In the genomic region with DNA sequence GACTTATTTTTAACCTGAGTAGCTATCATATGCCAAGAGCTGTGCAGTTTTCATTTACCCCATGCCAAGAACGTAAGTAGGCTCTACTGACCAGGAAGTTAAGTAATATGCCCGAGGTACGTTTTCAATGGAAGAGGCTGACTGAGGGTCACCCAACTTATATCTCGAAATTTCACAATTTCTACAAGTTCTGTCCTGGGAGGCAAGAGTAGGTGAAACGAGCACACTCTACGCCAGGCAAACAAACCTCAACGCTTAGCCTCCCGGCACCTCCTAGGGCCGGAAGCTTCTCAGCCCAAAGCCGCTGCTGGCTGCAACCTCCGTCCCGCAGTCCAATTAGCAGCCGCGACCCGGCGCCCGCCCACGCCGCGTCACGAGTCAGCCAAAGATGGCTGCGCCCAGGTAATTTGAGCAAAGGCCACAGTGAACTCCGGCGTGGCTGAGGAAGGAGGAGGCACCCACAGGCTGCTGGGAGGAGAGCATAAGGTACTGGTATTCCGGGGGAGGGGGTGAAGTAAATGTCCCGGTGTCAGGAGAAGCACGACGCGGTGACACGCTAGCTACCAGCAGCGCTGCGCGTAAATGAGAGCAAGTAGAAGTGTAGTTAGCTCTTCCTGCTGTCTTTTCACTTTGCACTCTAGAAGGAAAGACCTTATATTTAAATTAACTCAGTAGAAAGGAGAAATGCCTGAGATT, we compare ENCODE assay signal across 8 cellular contexts. TPM values are rescaled to one million over a fixed set of nuclear protein-coding genes. Genes with fewer than 3 reads are reported as not detected.
DNase-seq lines count a peak whose midpoint lies in the region; ATAC-seq and TF ChIP-seq lines count a peak whose summit lies in the region.

A gene (plus strand): TSS at position 364 of the 696 bp plus-strand sequence. CDS start 2,289 bp downstream, outside the sequence.

- H3K9me3 ChIP-seq in heart left ventricle (no peaks in the 10 kb centered on the region), trophoblast cell (ENCODE audit: insufficient read depth, low read depth, low read length) (no peaks in the 10 kb centered on the region), transverse colon (no peaks in the 10 kb centered on the region)

- H3K9ac ChIP-seq in trophoblast cell (ENCODE audit: low read length), result peak within 1 kb of the TSS; percentile 91

- peak within 1 kb of the TSS; percentile 92 for H2AFZ ChIP-seq in trophoblast cell (ENCODE audit: insufficient read depth, low read length, poor library complexity)

- in situ Hi-C loops in transverse colon (cut with MboI; ENCODE audit: low pct_ligation_motif_present in 1 of 4, low pct_unique_long_range_greater_than_20kb in 1 of 4, low sequenced_read_pairs in 3 of 4), result no loop called here

- H4K91ac ChIP-seq in trophoblast cell (ENCODE audit: low read depth, low read length), result peak within 1 kb of the TSS; percentile 73

- H3K23ac ChIP-seq in trophoblast cell (ENCODE audit: low read length), result no peak within 1 kb of the TSS

- H4K8ac ChIP-seq in trophoblast cell (ENCODE audit: low read depth, low read length), result peak within 1 kb of the TSS; percentile 96

- no peak within 1 kb of the TSS for H3K18ac ChIP-seq in trophoblast cell (ENCODE audit: low read length)

- peak within 1 kb of the TSS; percentile 19 for H3K4ac ChIP-seq in trophoblast cell (ENCODE audit: low read depth, low read length)

- no peak within 1 kb of the TSS for H2BK12ac ChIP-seq in trophoblast cell (ENCODE audit: low read length)

- no peak for TF ChIP-seq CTCF in heart left ventricle (IDR thresholded peaks at IDR 0.05)
- TF ChIP-seq CTCF in transverse colon (IDR thresholded peaks at IDR 0.05), result no peak

- peak within 1 kb of the TSS; percentile 20 for H2BK120ac ChIP-seq in trophoblast cell (ENCODE audit: insufficient read depth, low read length, poor library complexity)

- H3K36me3 ChIP-seq in heart left ventricle (peaks cover 0 to 21% (median 5%) of the 10 kb centered on the region in 9 donors), trophoblast cell (ENCODE audit: control insufficient read depth in 1 of 2, insufficient read depth in 2 of 2, low read length in 2 of 2) (no peaks in the 10 kb centered on the region), transverse colon (no peaks in the 10 kb centered on the region)

- 0% methylated on average over 26 to 33 of the region's 33 CpGs for WGBS in heart left ventricle, 4 donors
- WGBS in trophoblast cell (ENCODE audit: extremely low coverage, insufficient coverage, insufficient read length), result no CpG with 5 or more reads among the region's 33 CpGs
- WGBS in transverse colon (ENCODE audit: low coverage in 1 of 2), 2 donors, result 0% methylated on average over 7 to 33 of the region's 33 CpGs

- H3K79me2 ChIP-seq in trophoblast cell (ENCODE audit: control insufficient read depth, insufficient read depth, low read length, poor library complexity), result no peaks in the 10 kb centered on the region

- DNase-seq in NCI-H146 treated with DMSO at 0.1 percent for 48 hours (lab: John Stamatoyannopoulos, UW; ENCODE audit: unreplicated experiment) (peak; percentile 85), amniotic epithelial cell (ENCODE audit: low read depth) (peak; percentile 73), heart left ventricle (peak; percentile 89 to 94 (median 92)), trophoblast cell (peak; percentile 97 to 98), transverse colon (peak; percentile 92)

- no peak for TF ChIP-seq EP300 in transverse colon (IDR thresholded peaks at IDR 0.05; ENCODE audit: low read depth)

- intact Hi-C loops in T-helper 1 cell treated with Interleukin-12 subunit alpha and Interleukin-12 subunit beta and Interleukin-4 antibody, amounts not matched to agents 30 ng/mL and 1 ng/mL, for 36 hours (cut with micrococcal nuclease), result loop anchor here (1.0 to 5.0 kb wide), 11 partner anchors 17 to 1435 kb away; a partner anchor contains a TSS
- intact Hi-C loops in heart left ventricle (cut with DNase I), result loop anchor here in 3 of 10 donors (1.0 to 2.0 kb wide), 3 partner anchors 15 to 19 kb away; a partner anchor contains a TSS
- intact Hi-C loops in transverse colon (cut with DNase I; ENCODE audit: low total_unique reads), result no loop called here

- H3K79me1 ChIP-seq in trophoblast cell (ENCODE audit: low read length), result peaks cover 6% of the 10 kb centered on the region

- H3K4me3 ChIP-seq in heart left ventricle, result peak within 1 kb of the TSS; percentile 54 to 90 (median 71)
- peak within 1 kb of the TSS; percentile 78 for H3K4me3 ChIP-seq in trophoblast cell (ENCODE audit: low read depth, low read length)
- H3K4me3 ChIP-seq in transverse colon, result peak within 1 kb of the TSS; percentile 46 to 78 (median 56)

- H3K27me3 ChIP-seq in heart left ventricle (no peaks in the 10 kb centered on the region), trophoblast cell (ENCODE audit: insufficient read depth, low read length) (no peaks in the 10 kb centered on the region), transverse colon (no peaks in the 10 kb centered on the region)

- H4K12ac ChIP-seq in trophoblast cell (ENCODE audit: low read depth, low read length), result peak within 1 kb of the TSS; percentile 88

- H2BK5ac ChIP-seq in trophoblast cell (ENCODE audit: low read depth, low read length, poor library complexity), result peak within 1 kb of the TSS; percentile 75

- peak within 1 kb of the TSS; percentile 82 for H3K14ac ChIP-seq in trophoblast cell (ENCODE audit: low read length)

- no peak within 1 kb of the TSS for H2AK5ac ChIP-seq in trophoblast cell (ENCODE audit: low read length)

- peak; percentile 98 for ATAC-seq in HG02884 (IDR thresholded peaks at IDR 0.05; ENCODE audit: unreplicated experiment)
- peak; percentile 97 to 99 (median 98) for ATAC-seq in heart left ventricle

- H3K27ac ChIP-seq in heart left ventricle, result peak within 1 kb of the TSS in 11 of 12 donors; percentile 69 to 89 (median 85)
- H3K27ac ChIP-seq in trophoblast cell (ENCODE audit: low read depth, low read length), result peak within 1 kb of the TSS; percentile 39
- H3K27ac ChIP-seq in transverse colon, result peak within 1 kb of the TSS; percentile 82 to 91 (median 84)

- peak; percentile 91 for TF ChIP-seq POLR2A in GM15510 (IDR thresholded peaks at IDR 0.05; ENCODE audit: borderline replicate concordance, extremely low read depth, insufficient read length)
- TF ChIP-seq POLR2A in heart left ventricle (IDR thresholded peaks at IDR 0.05), result peak; percentile 14 to 67
- peak; percentile 90 for TF ChIP-seq POLR2A in transverse colon (IDR thresholded peaks at IDR 0.05)

- H3K4me2 ChIP-seq in trophoblast cell (ENCODE audit: low read length), result peak within 1 kb of the TSS; percentile 73

- H3K4me1 ChIP-seq in heart left ventricle (peaks cover 0 to 26% (median 18%) of the 10 kb centered on the region in 12 donors), trophoblast cell (ENCODE audit: control insufficient read depth in 1 of 2, insufficient read depth in 2 of 2, low read length in 2 of 2) (no peaks in the 10 kb centered on the region), transverse colon (peaks cover 10 to 32% (median 18%) of the 10 kb centered on the region in 4 donors)

RNA-seq across cellular contexts. Expression of the gene that starts here (rescaled TPM):
- 35.2 and 40.1 TPM in 2 replicates for total RNA-seq in T-helper 1 cell treated with Interleukin-12 subunit alpha and Interleukin-12 subunit beta and Interleukin-4 antibody, amounts not matched to agents 30 ng/mL and 1 ng/mL, for 36 hours
- total RNA-seq in heart left ventricle, result 10 to 100 TPM; 36.3 to 77.9 (median 63.6) TPM
- 100 to 1,000 TPM in 1 of 2 donors, 10 to 100 TPM in 1; 90.2 to 209 TPM for polyA plus RNA-seq in heart left ventricle
- polyA plus RNA-seq in trophoblast cell (2013), result 36.1 and 38.3 TPM in 2 replicates
- total RNA-seq in transverse colon, result 10 to 100 TPM in 2 of 4 donors, 1 to 10 TPM in 1, not detected in 1; 4.0 to 17.5 (median 11.3) TPM

Comparison
In these comparisons a context has a peak if more than half of its experiments do, and no peak if none do; other contexts are left out.
1. Peak in every context shown above with its lines: DNase-seq, ATAC-seq, H3K4me3 ChIP-seq and H3K27ac ChIP-seq.
2. POLR2A ChIP-seq: peak in every context shown above with its lines; median percentile 91 in GM15510; 90 in transverse colon; 40 in heart left ventricle.